9 cellular contexts compared by ENCODE assay signal in the genomic region with DNA sequence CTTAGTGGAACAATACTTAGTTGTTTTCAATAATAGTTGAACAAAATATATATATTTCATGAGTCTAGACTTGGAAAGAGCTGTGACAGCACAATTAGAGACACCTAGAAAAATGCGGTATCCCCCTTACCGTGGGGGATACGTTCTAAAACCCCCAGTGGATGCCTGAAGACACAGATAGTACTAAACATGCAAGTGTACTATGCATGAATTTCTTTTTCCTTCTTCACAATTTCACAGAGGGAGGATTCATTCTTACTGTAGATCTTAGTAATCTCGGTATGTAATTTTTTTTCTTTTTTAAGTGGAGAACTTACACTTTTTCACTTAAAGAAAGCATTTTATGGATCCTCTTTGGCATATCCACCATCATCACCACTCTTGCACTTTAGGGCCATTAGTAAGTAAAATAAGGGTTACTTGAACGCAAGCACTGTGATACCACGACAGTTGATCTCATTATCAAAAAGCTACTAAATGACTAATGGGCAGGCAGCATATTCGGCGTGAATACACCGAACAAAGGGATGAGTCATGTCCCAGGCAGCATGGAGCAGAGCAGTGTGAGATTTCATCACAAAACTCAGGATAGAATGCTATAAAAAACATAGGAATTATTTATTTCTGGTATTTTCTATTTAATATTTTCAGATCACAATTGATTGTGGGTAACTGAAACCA.
DNase-seq lines count a peak whose midpoint lies in the region; ATAC-seq and TF ChIP-seq lines count a peak whose summit lies in the region.
"Had no signal": no experiment of that assay in that cellular context is flagged by ENCODE, and none has a peak within 500 bp of the region (broad histone marks: within the 10 kb centered on the region; RNA-seq: fewer than 3 reads in every experiment).

No MANE protein-coding gene starts in this region.

- peak overlapping the region; percentile 43 for H3K27ac Mint-ChIP-seq in osteocyte (ENCODE audit: unreplicated experiment)

- H3K4me3 Mint-ChIP-seq in osteocyte (ENCODE audit: unreplicated experiment), result peak overlapping the region; percentile 18

- H3K4me1 Mint-ChIP-seq in osteocyte (ENCODE audit: unreplicated experiment), result peaks cover 19% of the 10 kb centered on the region

- peak; percentile 99 for ATAC-seq in activated CD4-positive, CD25-positive, alpha-beta regulatory T cell treated with anti-CD3 and anti-CD28 coated beads, Interleukin-2, amount 50 U/mL, for 24 hours
- ATAC-seq in HG03159 (IDR thresholded peaks at IDR 0.05; ENCODE audit: unreplicated experiment), result no peak
- ATAC-seq in left colon, result no peak
- no peak for ATAC-seq in GM21390 (IDR thresholded peaks at IDR 0.05; ENCODE audit: unreplicated experiment)

- intact Hi-C loops in left colon (cut with DNase I, micrococcal nuclease), result no loop called here

- no peak for DNase-seq in activated CD4-positive, CD25-positive, alpha-beta regulatory T cell (lab: John Stamatoyannopoulos, UW)
- DNase-seq in NCI-H446 treated with DMSO at 0.1 percent for 48 hours (lab: John Stamatoyannopoulos, UW) (peak; percentile 39), dermis microvascular lymphatic vessel endothelial cell (ENCODE audit: low read depth in 2 of 2) (peak; percentile 83 to 92), osteocyte (ENCODE audit: extremely low spot score, unreplicated experiment) (no peak), left colon (no peak)

- H3K9me3 Mint-ChIP-seq in osteocyte (ENCODE audit: unreplicated experiment), result peaks cover 16% of the 10 kb centered on the region

- H3K36me3 Mint-ChIP-seq in osteocyte (ENCODE audit: unreplicated experiment), result peaks cover 13% of the 10 kb centered on the region

- H3K27me3 Mint-ChIP-seq in osteocyte (ENCODE audit: unreplicated experiment), result no peaks in the 10 kb centered on the region
- H3K27me3 Mint-ChIP-seq: naive B cell had no signal

- TF ChIP-seq CTCF in osteocyte (IDR thresholded peaks at IDR 0.05), result no peak

Comparison
In these comparisons a context has a peak if more than half of its experiments do, and no peak if none do; other contexts are left out.
1. ATAC-seq: peak in activated CD4-positive, CD25-positive, alpha-beta regulatory T cell treated with anti-CD3 and anti-CD28 coated beads, Interleukin-2, amount 50 U/mL, for 24 hours (2 of 2); none in HG03159 (single experiment), left colon (single experiment) and GM21390 (single experiment).
2. DNase-seq: peak in NCI-H446 treated with DMSO at 0.1 percent for 48 hours (single experiment) and dermis microvascular lymphatic vessel endothelial cell (2 of 2); none in activated CD4-positive, CD25-positive, alpha-beta regulatory T cell (0 of 4), osteocyte (single experiment) and left colon (0 of 2).